Comparison of ENCODE assay signal across 9 cellular contexts in genomic region chr16:79845006-79845733, GRCh38.
A peak's percentile ranks its signal among the peaks of the same experiment; 100 is the strongest.
DNase-seq lines count a peak whose midpoint lies in the region; ATAC-seq lines count a peak whose summit lies in the region.
"Had no signal": no experiment of that assay in that cellular context is flagged by ENCODE, and none has a peak within 500 bp of the region (broad histone marks: within the 10 kb centered on the region; RNA-seq: fewer than 3 reads in every experiment).

No MANE protein-coding gene starts in this region.

- H3K9me3 ChIP-seq in thymus (ENCODE audit: control insufficient read depth), result no peaks in the 10 kb centered on the region

- peak; percentile 6 for DNase-seq in stimulated activated CD4-positive, alpha-beta T cell treated with anti-CD3 and anti-CD28 coated beads, Interleukin-1b, Interleukin-23, amount 100 ng/mL, for 48 hours
- DNase-seq in stimulated activated CD4-positive, alpha-beta T cell treated with anti-CD3 and anti-CD28 coated beads, Interleukin-15, amount 100 ng/mL, for 24 hours, result no peak
- no peak for DNase-seq in SHP77 (lab: John Stamatoyannopoulos, UW)
- DNase-seq in SIG-M5 treated with dmso at 0.1 percent for 504 hours (lab: John Stamatoyannopoulos, UW; ENCODE audit: unreplicated experiment), result no peak
- no peak for DNase-seq in T-helper 9 cell
- DNase-seq: hypothalamus had no signal

- H3K27ac ChIP-seq in thymus (ENCODE audit: low read depth), result peak overlapping the region; percentile 87

- H3K4me3 ChIP-seq in thymus (ENCODE audit: low read length), result peak overlapping the region; percentile 16

- no peaks in the 10 kb centered on the region for H3K27me3 ChIP-seq in thymus (ENCODE audit: control insufficient read depth, insufficient read depth)

- no peaks in the 10 kb centered on the region for H3K36me3 ChIP-seq in thymus (ENCODE audit: control insufficient read depth, insufficient read depth)

- WGBS in thymus, result 7% methylated on average over 12 of the region's 12 CpGs

- ATAC-seq in GM21825 (IDR thresholded peaks at IDR 0.05; ENCODE audit: unreplicated experiment) (peak; percentile 77), HG03378 (IDR thresholded peaks at IDR 0.05; ENCODE audit: unreplicated experiment) (peak; percentile 68)

- H3K4me1 ChIP-seq in thymus (ENCODE audit: control insufficient read depth, insufficient read depth, low read length), result peaks cover 39% of the 10 kb centered on the region
